Comparison of ENCODE assay signal across 8 cellular contexts in the genomic region with DNA sequence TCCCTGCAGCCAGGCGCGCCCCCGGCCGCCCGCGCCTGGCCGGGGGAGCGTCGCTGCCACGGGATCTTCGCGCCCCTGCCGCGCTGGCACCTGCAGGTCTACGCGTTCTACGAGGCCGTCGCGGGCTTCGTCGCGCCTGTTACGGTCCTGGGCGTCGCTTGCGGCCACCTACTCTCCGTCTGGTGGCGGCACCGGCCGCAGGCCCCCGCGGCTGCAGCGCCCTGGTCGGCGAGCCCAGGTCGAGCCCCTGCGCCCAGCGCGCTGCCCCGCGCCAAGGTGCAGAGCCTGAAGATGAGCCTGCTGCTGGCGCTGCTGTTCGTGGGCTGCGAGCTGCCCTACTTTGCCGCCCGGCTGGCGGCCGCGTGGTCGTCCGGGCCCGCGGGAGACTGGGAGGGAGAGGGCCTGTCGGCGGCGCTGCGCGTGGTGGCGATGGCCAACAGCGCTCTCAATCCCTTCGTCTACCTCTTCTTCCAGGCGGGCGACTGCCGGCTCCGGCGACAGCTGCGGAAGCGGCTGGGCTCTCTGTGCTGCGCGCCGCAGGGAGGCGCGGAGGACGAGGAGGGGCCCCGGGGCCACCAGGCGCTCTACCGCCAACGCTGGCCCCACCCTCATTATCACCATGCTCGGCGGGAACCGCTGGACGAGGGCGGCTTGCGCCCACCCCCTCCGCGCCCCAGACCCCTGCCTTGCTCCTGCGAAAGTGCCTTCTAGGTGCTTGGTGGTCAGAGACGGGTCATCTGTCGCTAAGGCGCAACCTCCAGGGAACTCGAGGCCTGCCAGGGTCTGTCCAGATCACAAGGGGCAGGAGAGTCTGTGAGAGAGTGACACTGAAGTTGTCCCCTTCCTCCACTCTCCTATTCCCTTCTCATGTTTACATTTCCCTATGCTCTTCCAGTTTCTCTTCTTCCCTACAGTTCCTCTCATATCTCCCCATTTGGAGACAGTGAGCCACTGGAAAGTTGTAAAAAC. TPM values are rescaled to one million over a fixed set of nuclear protein-coding genes. Genes with fewer than 3 reads are reported as not detected.
DNase-seq lines count a peak whose midpoint lies in the region; ATAC-seq and TF ChIP-seq lines count a peak whose summit lies in the region.

No MANE protein-coding gene starts in this region.

- DNase-seq in D341Med (ENCODE audit: low spot score) (peak; percentile 31), GM20000 (ENCODE audit: low spot score) (peak; percentile 71), HUDEP-2 (lab: John Stamatoyannopoulos, UW; ENCODE audit: unreplicated experiment in 76 of 76) (peak in 69 of 76 experiments; percentile 14 to 86 (median 49)), WERI-Rb-1 (peak; percentile 74), chondrocyte (ENCODE audit: low spot score) (no peak), lower lobe of right lung (peak; percentile 53)
- peak; percentile 30 for DNase-seq in stimulated activated CD8-positive, alpha-beta memory T cell treated with anti-CD3 and anti-CD28 coated beads, Interleukin-4, amount 100 ng/mL, for 24 hours (ENCODE audit: low read depth)
- no peak for DNase-seq in effector CD8-positive, alpha-beta T cell (lab: John Stamatoyannopoulos, UW)

- TF ChIP-seq CTCF in GM20000 (IDR thresholded peaks at IDR 0.05; ENCODE audit: extremely low read depth, missing control alignments), result no peak
- TF ChIP-seq CTCF in WERI-Rb-1 (IDR thresholded peaks at IDR 0.05; ENCODE audit: low read depth, low read length), result no peak
- TF ChIP-seq CTCF in chondrocyte (IDR thresholded peaks at IDR 0.05), result peak; percentile 30
- no peak for TF ChIP-seq CTCF in lower lobe of right lung (IDR thresholded peaks at IDR 0.05)

- intact Hi-C loops in lower lobe of right lung (cut with DNase I), result no loop called here

- H3K36me3 ChIP-seq in WERI-Rb-1 (no peaks in the 10 kb centered on the region), lower lobe of right lung (no peaks in the 10 kb centered on the region)

- H3K4me3 ChIP-seq in WERI-Rb-1 (ENCODE audit: low read depth, low read length) (peak overlapping the region; percentile 59), lower lobe of right lung (peak overlapping the region; percentile 70)

- H3K27me3 ChIP-seq in WERI-Rb-1 (ENCODE audit: insufficient read depth, low read depth, severe bottlenecking) (no peaks in the 10 kb centered on the region), lower lobe of right lung (ENCODE audit: low read depth) (no peaks in the 10 kb centered on the region)

- H3K9me3 ChIP-seq in WERI-Rb-1 (ENCODE audit: severe bottlenecking), result no peaks in the 10 kb centered on the region
- no peaks in the 10 kb centered on the region for H3K9me3 ChIP-seq in lower lobe of right lung

- H3K4me1 ChIP-seq in lower lobe of right lung, result peaks cover 23% of the 10 kb centered on the region

- no peaks in the 10 kb centered on the region for H3K9me3 Mint-ChIP-seq in chondrocyte (ENCODE audit: low read depth)

- peaks cover 21% of the 10 kb centered on the region for H3K4me1 Mint-ChIP-seq in chondrocyte (ENCODE audit: low read depth)

- no peaks in the 10 kb centered on the region for H3K27me3 Mint-ChIP-seq in chondrocyte (ENCODE audit: low read depth)

- peak overlapping the region; percentile 67 for H3K4me3 Mint-ChIP-seq in chondrocyte (ENCODE audit: unreplicated experiment)

- H3K27ac ChIP-seq in WERI-Rb-1 (peak overlapping the region; percentile 68), lower lobe of right lung (peak overlapping the region; percentile 74)

- H3K36me3 Mint-ChIP-seq in chondrocyte (ENCODE audit: low read depth), result no peaks in the 10 kb centered on the region

- ATAC-seq in lower lobe of right lung, result peak; percentile 72 to 78

- no peak overlapping the region for H3K27ac Mint-ChIP-seq in chondrocyte (ENCODE audit: unreplicated experiment)

RNA-seq across cellular contexts. Expression of a gene that starts 1.3 kb away (rescaled TPM):
- total RNA-seq in chondrocyte (0.33 to 0.42 TPM in 2 of 3 replicates, not detected in the other), lower lobe of right lung (0.18 TPM)

RNA-seq across cellular contexts. Expression of a gene that starts 25.4 kb away (rescaled TPM):
- total RNA-seq in chondrocyte, result 0.97 to 1.9 TPM (median 1.7 TPM) in 3 replicates
- total RNA-seq in lower lobe of right lung, result 1.7 TPM

Comparison
In these comparisons a context has a peak if more than half of its experiments do, and no peak if none do; other contexts are left out.
1. DNase-seq: peak in D341Med (single experiment), GM20000 (single experiment), HUDEP-2 (69 of 76), WERI-Rb-1 (single experiment), lower lobe of right lung (single experiment) and stimulated activated CD8-positive, alpha-beta memory T cell treated with anti-CD3 and anti-CD28 coated beads, Interleukin-4, amount 100 ng/mL, for 24 hours (single experiment); none in chondrocyte (single experiment) and effector CD8-positive, alpha-beta T cell (single experiment).